ENCODE assay signal across 8 cellular contexts in the genomic region with DNA sequence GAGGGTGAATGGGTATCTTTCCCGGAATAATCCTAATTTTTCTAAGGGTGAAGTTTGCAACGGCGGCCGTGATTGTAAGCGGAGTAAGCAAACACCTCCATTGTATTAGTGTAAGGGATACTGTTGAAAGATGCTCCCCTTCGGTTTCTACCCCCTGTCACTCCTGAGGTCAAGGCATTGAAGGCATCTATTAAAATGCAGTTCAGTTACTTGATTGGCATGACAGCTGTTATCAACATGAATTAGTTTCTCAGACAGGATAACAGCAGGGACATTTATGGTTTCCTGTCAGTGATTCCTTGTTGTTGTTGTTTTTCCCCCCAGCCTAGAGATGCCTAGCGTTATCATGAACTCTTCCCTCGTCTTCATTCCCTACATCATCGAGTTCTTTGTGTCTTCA. TPM values are rescaled to one million over a fixed set of nuclear protein-coding genes. Genes with fewer than 3 reads are reported as not detected.
A peak's percentile ranks its signal among the peaks of the same experiment; 100 is the strongest.
DNase-seq lines count a peak whose midpoint lies in the region; ATAC-seq, FAIRE-seq and TF ChIP-seq lines count a peak whose summit lies in the region.

No MANE protein-coding gene starts in this region.

- no peaks in the 10 kb centered on the region for H3K9me3 Mint-ChIP-seq in activated CD8-positive, alpha-beta memory T cell treated with anti-CD3 and anti-CD28 coated beads, Interleukin-2, amount 10 ng/mL, durations not matched to agents 7 days and 5 days (ENCODE audit: low read depth)
- H3K9me3 Mint-ChIP-seq in activated CD8-positive, alpha-beta T cell treated with anti-CD3 and anti-CD28 coated beads for 36 hours, result no peaks in the 10 kb centered on the region

- peak overlapping the region; percentile 81 to 84 for H3K4me3 ChIP-seq in kidney (ENCODE audit: low read length in 2 of 2)
- H3K4me3 ChIP-seq in thyroid gland (replicated peaks in 1 of 3), result peak overlapping the region; percentile 20 to 60 (median 35)

- no peak for TF ChIP-seq POLR2A in thyroid gland (IDR thresholded peaks at IDR 0.05)

- no peak for FAIRE-seq in kidney (lab: Jason Lieb, UNC)

- H3K27ac ChIP-seq in kidney (ENCODE audit: low read depth in 2 of 2, low read length in 2 of 2), result no peak overlapping the region
- H3K27ac ChIP-seq in thyroid gland, result no peak overlapping the region

- ATAC-seq in activated CD8-positive, alpha-beta memory T cell treated with anti-CD3 and anti-CD28 coated beads, Interleukin-2, amount 10 ng/mL, durations not matched to agents 7 days and 5 days, result no peak
- no peak for ATAC-seq in activated CD8-positive, alpha-beta T cell treated with anti-CD3 and anti-CD28 coated beads for 36 hours
- no peak for ATAC-seq in GM18873 (IDR thresholded peaks at IDR 0.05; ENCODE audit: low FRiP score, unreplicated experiment)

- peak overlapping the region; percentile 94 for H3K27ac Mint-ChIP-seq in activated CD8-positive, alpha-beta memory T cell treated with anti-CD3 and anti-CD28 coated beads, Interleukin-2, amount 10 ng/mL, durations not matched to agents 7 days and 5 days
- H3K27ac Mint-ChIP-seq in activated CD8-positive, alpha-beta T cell treated with anti-CD3 and anti-CD28 coated beads for 36 hours, result peak overlapping the region; percentile 88

- intact Hi-C loops in activated CD8-positive, alpha-beta T cell treated with anti-CD3 and anti-CD28 coated beads for 36 hours (cut with micrococcal nuclease), result no loop called here
- intact Hi-C loops in kidney (cut with DNase I), result no loop called here
- intact Hi-C loops in thyroid gland (cut with DNase I), result no loop called here

- POLR2A ChIA-PET in activated CD8-positive, alpha-beta T cell treated with anti-CD3 and anti-CD28 coated beads for 36 hours (lab: Charles Lee), result interaction anchor here (0.8 kb wide), 1 partner anchor 8 kb away, joined by 3 read pairs; no protein-coding TSS in a partner anchor

- H3K4me1 ChIP-seq in kidney (ENCODE audit: control insufficient read depth in 1 of 2, insufficient read depth in 1 of 2, low read depth in 1 of 2, low read length in 2 of 2) (peaks cover 0 to 3% of the 10 kb centered on the region in 2 donors), thyroid gland (no peaks in the 10 kb centered on the region)

- WGBS in thyroid gland, 2 donors, result 4 to 7% methylated on average over 9 of the region's 9 CpGs

- H3K36me3 ChIP-seq in kidney (ENCODE audit: control insufficient read depth in 1 of 2, insufficient read depth in 2 of 2, low read length in 2 of 2) (no peaks in the 10 kb centered on the region), thyroid gland (no peaks in the 10 kb centered on the region)

- no peaks in the 10 kb centered on the region for H3K27me3 ChIP-seq in thyroid gland

- H3K4me1 Mint-ChIP-seq in activated CD8-positive, alpha-beta memory T cell treated with anti-CD3 and anti-CD28 coated beads, Interleukin-2, amount 10 ng/mL, durations not matched to agents 7 days and 5 days, result peaks cover 16% of the 10 kb centered on the region
- H3K4me1 Mint-ChIP-seq in activated CD8-positive, alpha-beta T cell treated with anti-CD3 and anti-CD28 coated beads for 36 hours (ENCODE audit: low read depth), result peaks cover 23% of the 10 kb centered on the region

- no peak for DNase-seq in activated CD8-positive, alpha-beta memory T cell treated with anti-CD3 and anti-CD28 coated beads, Interleukin-2, amount 10 ng/mL, durations not matched to agents 7 days and 5 days
- no peak for DNase-seq in activated CD8-positive, alpha-beta memory T cell treated with anti-CD3 and anti-CD28 coated beads, Interleukin-2, amount 50 U/mL, for 4 hours
- DNase-seq in activated CD8-positive, alpha-beta T cell treated with anti-CD3 and anti-CD28 coated beads for 36 hours, result no peak
- DNase-seq in kidney, result no peak
- no peak for DNase-seq in thyroid gland
- no peak for DNase-seq in NCI-H1436 treated with DMSO at 0.1 percent for 48 hours (lab: John Stamatoyannopoulos, UW)
- no peak for DNase-seq in stimulated activated CD8-positive, alpha-beta memory T cell treated with anti-CD3 and anti-CD28 coated beads, Interleukin-4, amount 100 ng/mL, for 48 hours

- no peak for TF ChIP-seq CTCF in activated CD8-positive, alpha-beta T cell treated with anti-CD3 and anti-CD28 coated beads for 36 hours (IDR thresholded peaks at IDR 0.05)
- TF ChIP-seq CTCF in kidney (IDR thresholded peaks at IDR 0.05; ENCODE audit: borderline replicate concordance, extremely low read depth, insufficient read depth) (no peak), thyroid gland (IDR thresholded peaks at IDR 0.05) (no peak)

- H3K4me3 Mint-ChIP-seq in activated CD8-positive, alpha-beta memory T cell treated with anti-CD3 and anti-CD28 coated beads, Interleukin-2, amount 10 ng/mL, durations not matched to agents 7 days and 5 days, result peak overlapping the region; percentile 86
- H3K4me3 Mint-ChIP-seq in activated CD8-positive, alpha-beta T cell treated with anti-CD3 and anti-CD28 coated beads for 36 hours, result peak overlapping the region; percentile 88

- H3K9me3 ChIP-seq in kidney (ENCODE audit: control insufficient read depth in 1 of 2, low read length in 2 of 2) (no peaks in the 10 kb centered on the region), thyroid gland (no peaks in the 10 kb centered on the region)

- H3K36me3 Mint-ChIP-seq in activated CD8-positive, alpha-beta memory T cell treated with anti-CD3 and anti-CD28 coated beads, Interleukin-2, amount 10 ng/mL, durations not matched to agents 7 days and 5 days, result peaks cover 2% of the 10 kb centered on the region
- H3K36me3 Mint-ChIP-seq in activated CD8-positive, alpha-beta T cell treated with anti-CD3 and anti-CD28 coated beads for 36 hours (ENCODE audit: low read depth), result no peaks in the 10 kb centered on the region

- no peaks in the 10 kb centered on the region for H3K27me3 Mint-ChIP-seq in activated CD8-positive, alpha-beta memory T cell treated with anti-CD3 and anti-CD28 coated beads, Interleukin-2, amount 10 ng/mL, durations not matched to agents 7 days and 5 days
- no peaks in the 10 kb centered on the region for H3K27me3 Mint-ChIP-seq in activated CD8-positive, alpha-beta T cell treated with anti-CD3 and anti-CD28 coated beads for 36 hours

- peak overlapping the region in 1 of 2 donors; percentile 65 for H3K9ac ChIP-seq in kidney (ENCODE audit: low read length in 2 of 2)

- CTCF ChIA-PET in activated CD8-positive, alpha-beta memory T cell treated with anti-CD3 and anti-CD28 coated beads, Interleukin-2, amount 10 ng/mL, durations not matched to agents 7 days and 5 days (lab: Charles Lee), result interaction anchor here (1.2 kb wide), 2 partner anchors 10 to 576 kb away, joined by 3 to 4 read pairs; no protein-coding TSS in a partner anchor
- CTCF ChIA-PET in activated CD8-positive, alpha-beta T cell treated with anti-CD3 and anti-CD28 coated beads for 36 hours (lab: Charles Lee), result no interaction called here

RNA-seq across cellular contexts. Expression of a gene that starts 0.6 kb away (rescaled TPM):
- total RNA-seq in activated CD8-positive, alpha-beta memory T cell treated with anti-CD3 and anti-CD28 coated beads, Interleukin-2, amount 10 ng/mL, durations not matched to agents 7 days and 5 days, result 10 to 100 TPM; 10.1 to 11.5 TPM
- 1 to 10 TPM; 6.7 to 8.6 TPM for total RNA-seq in activated CD8-positive, alpha-beta T cell treated with anti-CD3 and anti-CD28 coated beads for 36 hours
- total RNA-seq in kidney (12.5 TPM), thyroid gland (10 to 100 TPM in 3 of 4 donors, 1 to 10 TPM in 1; 9.7 to 22.7 (median 14.1) TPM)
- 13.2 TPM for polyA plus RNA-seq in kidney (ENCODE audit: insufficient read depth, low read depth, low replicate concordance)

RNA-seq across cellular contexts. Expression of a gene that starts 45.2 kb away (rescaled TPM):
- total RNA-seq in activated CD8-positive, alpha-beta memory T cell treated with anti-CD3 and anti-CD28 coated beads, Interleukin-2, amount 10 ng/mL, durations not matched to agents 7 days and 5 days, result not detected
- total RNA-seq in activated CD8-positive, alpha-beta T cell treated with anti-CD3 and anti-CD28 coated beads for 36 hours, result not detected
- total RNA-seq in kidney (not detected), thyroid gland (not detected)
- not detected for polyA plus RNA-seq in kidney (ENCODE audit: insufficient read depth, low read depth, low replicate concordance)
